28 cellular contexts compared by ENCODE assay signal in genomic region chr14:100488057-100488456, GRCh38.
DNase-seq lines count a peak whose midpoint lies in the region; ATAC-seq and TF ChIP-seq lines count a peak whose summit lies in the region.
"Had no signal": no experiment of that assay in that cellular context is flagged by ENCODE, and none has a peak within 500 bp of the region (broad histone marks: within the 10 kb centered on the region; RNA-seq: fewer than 3 reads in every experiment).

No MANE protein-coding gene starts in this region.

- 93% methylated on average over 7 of the region's 7 CpGs for WGBS in mammary epithelial cell (ENCODE audit: low coverage, missing lambda C conversion rate)

- peak; percentile 68 for DNase-seq in activated CD4-positive, alpha-beta T cell treated with anti-CD3 and anti-CD28 coated beads, Interleukin-2, amount 10 ng/mL, durations not matched to agents 24 days and 14 days
- no peak for DNase-seq in activated CD4-positive, alpha-beta T cell treated with anti-CD3 and anti-CD28 coated beads for 36 hours
- DNase-seq in COLO668 (lab: John Stamatoyannopoulos, UW; ENCODE audit: unreplicated experiment) (peak; percentile 67), NCI-H146 treated with DMSO at 0.1 percent for 48 hours (lab: John Stamatoyannopoulos, UW; ENCODE audit: unreplicated experiment) (peak; percentile 10), astrocyte of the spinal cord (ENCODE audit: low read depth, low spot score) (peak; percentile 38), pons (ENCODE audit: low spot score) (no peak), mammary epithelial cell (no peak)
- DNase-seq in stimulated activated naive B cell treated with anti-CD40 and anti-IgM and Interleukin-4, amounts not matched to agents 10 μg/mL and 1 μg/mL and 100 μg/mL, for 72 hours: no peak
- DNase-seq: activated CD4-positive, alpha-beta T cell treated with anti-CD3 and anti-CD28 coated beads, Interleukin-2, amount 50 U/mL, for 48 hours; activated T-cell treated with anti-CD3 and anti-CD28 coated beads, Interleukin-2, amount 50 U/mL, for 1 hour; aorta; C1 segment of cervical spinal cord; endodermal cell; esophagus squamous epithelium; gastrocnemius medialis; hypothalamus; NCI-H1930; NCI-H446; retina; T-helper 9 cell had no signal

- no peak overlapping the region for H3K4me3 Mint-ChIP-seq in activated CD4-positive, alpha-beta T cell treated with anti-CD3 and anti-CD28 coated beads, Interleukin-2, amount 10 ng/mL, durations not matched to agents 24 days and 14 days
- no peak overlapping the region for H3K4me3 Mint-ChIP-seq in activated CD4-positive, alpha-beta T cell treated with anti-CD3 and anti-CD28 coated beads for 36 hours
- no peak overlapping the region for H3K4me3 Mint-ChIP-seq in stimulated activated naive B cell treated with anti-CD40 and anti-IgM and Interleukin-4, amounts not matched to agents 10 μg/mL and 1 μg/mL and 100 μg/mL, for 72 hours
- H3K4me3 Mint-ChIP-seq: activated naive CD4-positive, alpha-beta T cell treated with anti-CD3 and anti-CD28 coated beads, Interleukin-2, amount 50 U/mL, for 24 hours; endodermal cell; nephron; stimulated activated effector memory CD8-positive, alpha-beta T cell treated with anti-CD3 and anti-CD28 coated beads, Interleukin-12 subunit alpha, Interleukin-12 subunit beta, amount 100 ng/mL, for 72 hours had no signal

- no peak overlapping the region for H3K9ac ChIP-seq in mammary epithelial cell (ENCODE audit: insufficient read depth, low read length)

- no peaks in the 10 kb centered on the region for H3K9me3 ChIP-seq in mammary epithelial cell (replicated peaks; ENCODE audit: insufficient read depth, low read length)
- H3K9me3 ChIP-seq: esophagus squamous epithelium, gastrocnemius medialis, thoracic aorta, vagina had no signal

- TF ChIP-seq CTCF in astrocyte of the spinal cord (IDR thresholded peaks at IDR 0.05; ENCODE audit: low read depth, low read length) (no peak), mammary epithelial cell (conservative IDR thresholded peaks at IDR 0.05 in 1 of 2, IDR thresholded peaks at IDR 0.05 in 1 of 2; ENCODE audit: extremely low read depth in 1 of 2, insufficient read depth in 1 of 2, low read depth in 1 of 2, low read length in 2 of 2) (no peak)

- BruUV-seq in mammary epithelial cell (replicated peaks; lab: Mats Ljungman, UMichigan): no TSS peak

- POLR2A ChIA-PET in activated CD4-positive, alpha-beta T cell treated with anti-CD3 and anti-CD28 coated beads for 36 hours (lab: Charles Lee): no interaction called here

- no peaks in the 10 kb centered on the region for H4K20me1 ChIP-seq in mammary epithelial cell (ENCODE audit: insufficient read depth, low read length)

- H3K36me3 Mint-ChIP-seq in activated CD4-positive, alpha-beta T cell treated with anti-CD3 and anti-CD28 coated beads, Interleukin-2, amount 10 ng/mL, durations not matched to agents 24 days and 14 days (ENCODE audit: low read depth): no peaks in the 10 kb centered on the region
- peaks cover 14% of the 10 kb centered on the region for H3K36me3 Mint-ChIP-seq in activated CD4-positive, alpha-beta T cell treated with anti-CD3 and anti-CD28 coated beads for 36 hours (ENCODE audit: low read depth)
- H3K36me3 Mint-ChIP-seq in stimulated activated naive B cell treated with anti-CD40 and anti-IgM and Interleukin-4, amounts not matched to agents 10 μg/mL and 1 μg/mL and 100 μg/mL, for 72 hours: peaks cover 14 to 30% of the 10 kb centered on the region in 2 donors

- H3K4me1 ChIP-seq in mammary epithelial cell (ENCODE audit: insufficient read depth, low read length): no peaks in the 10 kb centered on the region
- H3K4me1 ChIP-seq: esophagus squamous epithelium, gastrocnemius medialis had no signal

- H3K36me3 ChIP-seq in mammary epithelial cell (ENCODE audit: insufficient read depth, low read length): no peaks in the 10 kb centered on the region
- H3K36me3 ChIP-seq: vagina had no signal

- no peaks in the 10 kb centered on the region for H3K79me2 ChIP-seq in mammary epithelial cell (ENCODE audit: insufficient read depth, low read length)

- in situ Hi-C loops in astrocyte of the spinal cord (cut with HindIII; ENCODE audit: low sequenced_read_pairs): no loop called here
- in situ Hi-C loops in mammary epithelial cell (cut with MboI; ENCODE audit: low sequenced_read_pairs in 2 of 2): no loop called here

- intact Hi-C loops in activated CD4-positive, alpha-beta T cell treated with anti-CD3 and anti-CD28 coated beads, Interleukin-2, amount 10 ng/mL, durations not matched to agents 24 days and 14 days (cut with micrococcal nuclease): no loop called here
- intact Hi-C loops in activated CD4-positive, alpha-beta T cell treated with anti-CD3 and anti-CD28 coated beads for 36 hours (cut with DNase I, micrococcal nuclease): no loop called here
- intact Hi-C loops in mammary epithelial cell (cut with micrococcal nuclease): no loop called here

- H3K27ac ChIP-seq in mammary epithelial cell (ENCODE audit: insufficient read depth, low read depth, low read length): no peak overlapping the region
- H3K27ac ChIP-seq: esophagus squamous epithelium, gastrocnemius medialis, HL-60, thoracic aorta, vagina had no signal

- H3K27me3 Mint-ChIP-seq in activated CD4-positive, alpha-beta T cell treated with anti-CD3 and anti-CD28 coated beads, Interleukin-2, amount 10 ng/mL, durations not matched to agents 24 days and 14 days: no peaks in the 10 kb centered on the region
- H3K27me3 Mint-ChIP-seq in activated CD4-positive, alpha-beta T cell treated with anti-CD3 and anti-CD28 coated beads for 36 hours: no peaks in the 10 kb centered on the region
- no peaks in the 10 kb centered on the region for H3K27me3 Mint-ChIP-seq in stimulated activated naive B cell treated with anti-CD40 and anti-IgM and Interleukin-4, amounts not matched to agents 10 μg/mL and 1 μg/mL and 100 μg/mL, for 72 hours
- H3K27me3 Mint-ChIP-seq: activated naive CD4-positive, alpha-beta T cell treated with anti-CD3 and anti-CD28 coated beads, Interleukin-2, amount 50 U/mL, for 24 hours had no signal

- H3K4me2 ChIP-seq in mammary epithelial cell (ENCODE audit: insufficient read depth, low read depth, low read length): no peak overlapping the region
- H3K4me2 ChIP-seq: smooth muscle cell had no signal

- H3K27ac Mint-ChIP-seq in activated CD4-positive, alpha-beta T cell treated with anti-CD3 and anti-CD28 coated beads, Interleukin-2, amount 10 ng/mL, durations not matched to agents 24 days and 14 days: no peak overlapping the region
- no peak overlapping the region for H3K27ac Mint-ChIP-seq in activated CD4-positive, alpha-beta T cell treated with anti-CD3 and anti-CD28 coated beads for 36 hours
- H3K27ac Mint-ChIP-seq in stimulated activated naive B cell treated with anti-CD40 and anti-IgM and Interleukin-4, amounts not matched to agents 10 μg/mL and 1 μg/mL and 100 μg/mL, for 72 hours: no peak overlapping the region
- H3K27ac Mint-ChIP-seq: activated naive CD4-positive, alpha-beta T cell treated with anti-CD3 and anti-CD28 coated beads, Interleukin-2, amount 50 U/mL, for 24 hours; endodermal cell; nephron; stimulated activated effector memory CD8-positive, alpha-beta T cell treated with anti-CD3 and anti-CD28 coated beads, Interleukin-12 subunit alpha, Interleukin-12 subunit beta, amount 100 ng/mL, for 72 hours had no signal

- no peak overlapping the region for H2AFZ ChIP-seq in mammary epithelial cell (ENCODE audit: low read depth, low read length)

- ATAC-seq in activated CD4-positive, alpha-beta T cell treated with anti-CD3 and anti-CD28 coated beads for 36 hours: no peak
- ATAC-seq in stimulated activated naive B cell treated with anti-CD40 and anti-IgM and Interleukin-4, amounts not matched to agents 10 μg/mL and 1 μg/mL and 100 μg/mL, for 72 hours (replicated peaks): no peak
- ATAC-seq: gastrocnemius medialis, HCT116 had no signal

- H3K4me3 ChIP-seq in astrocyte of the spinal cord (ENCODE audit: low read depth, low read length) (no peak overlapping the region), mammary epithelial cell (replicated peaks in 1 of 3; ENCODE audit: insufficient read depth in 1 of 3, low read depth in 2 of 3, low read length in 3 of 3) (no peak overlapping the region)
- H3K4me3 ChIP-seq: esophagus squamous epithelium, gastrocnemius medialis, smooth muscle cell, thoracic aorta, vagina had no signal

- CTCF ChIA-PET in activated CD4-positive, alpha-beta T cell treated with anti-CD3 and anti-CD28 coated beads for 36 hours (lab: Charles Lee): interaction anchor here (0.6 to 1.1 kb wide), 2 partner anchors 10 to 71 kb away, joined by 3 read pairs; no protein-coding TSS in a partner anchor
- CTCF ChIA-PET in mammary epithelial cell (lab: Charles Lee; ENCODE audit: low non-redundant PET): no interaction called here

- H3K27me3 ChIP-seq in mammary epithelial cell (ENCODE audit: insufficient read depth, low read length): no peaks in the 10 kb centered on the region
- H3K27me3 ChIP-seq: esophagus squamous epithelium, gastrocnemius medialis, vagina had no signal

- H3K4me1 Mint-ChIP-seq in activated CD4-positive, alpha-beta T cell treated with anti-CD3 and anti-CD28 coated beads, Interleukin-2, amount 10 ng/mL, durations not matched to agents 24 days and 14 days: peaks cover 22% of the 10 kb centered on the region
- peaks cover 21% of the 10 kb centered on the region for H3K4me1 Mint-ChIP-seq in activated CD4-positive, alpha-beta T cell treated with anti-CD3 and anti-CD28 coated beads for 36 hours
- H3K4me1 Mint-ChIP-seq in stimulated activated naive B cell treated with anti-CD40 and anti-IgM and Interleukin-4, amounts not matched to agents 10 μg/mL and 1 μg/mL and 100 μg/mL, for 72 hours: peaks cover 13 to 16% of the 10 kb centered on the region in 2 donors

- H3K9me3 Mint-ChIP-seq in activated CD4-positive, alpha-beta T cell treated with anti-CD3 and anti-CD28 coated beads, Interleukin-2, amount 10 ng/mL, durations not matched to agents 24 days and 14 days: no peaks in the 10 kb centered on the region
- H3K9me3 Mint-ChIP-seq in activated CD4-positive, alpha-beta T cell treated with anti-CD3 and anti-CD28 coated beads for 36 hours (ENCODE audit: low read depth): no peaks in the 10 kb centered on the region
- H3K9me3 Mint-ChIP-seq in stimulated activated naive B cell treated with anti-CD40 and anti-IgM and Interleukin-4, amounts not matched to agents 10 μg/mL and 1 μg/mL and 100 μg/mL, for 72 hours: peaks cover 0 to 4% of the 10 kb centered on the region in 2 donors
- H3K9me3 Mint-ChIP-seq: activated naive CD4-positive, alpha-beta T cell treated with anti-CD3 and anti-CD28 coated beads, Interleukin-2, amount 50 U/mL, for 24 hours; endodermal cell; nephron; stimulated activated effector memory CD8-positive, alpha-beta T cell treated with anti-CD3 and anti-CD28 coated beads, Interleukin-12 subunit alpha, Interleukin-12 subunit beta, amount 100 ng/mL, for 72 hours had no signal

- dilution Hi-C loops in mammary epithelial cell (cut with HindIII; ENCODE audit: low sequenced_read_pairs): loop anchor here (5.0 kb wide), 2 partner anchors 36 to 39 kb away; no protein-coding TSS in a partner anchor

Comparison
In these comparisons a context has a peak if more than half of its experiments do, and no peak if none do; other contexts are left out.
1. DNase-seq: peak in activated CD4-positive, alpha-beta T cell treated with anti-CD3 and anti-CD28 coated beads, Interleukin-2, amount 10 ng/mL, durations not matched to agents 24 days and 14 days (single experiment), COLO668 (single experiment), NCI-H146 treated with DMSO at 0.1 percent for 48 hours (single experiment) and astrocyte of the spinal cord (single experiment); none in activated CD4-positive, alpha-beta T cell treated with anti-CD3 and anti-CD28 coated beads for 36 hours (single experiment), stimulated activated naive B cell treated with anti-CD40 and anti-IgM and Interleukin-4, amounts not matched to agents 10 μg/mL and 1 μg/mL and 100 μg/mL, for 72 hours (single experiment), pons (single experiment) and mammary epithelial cell (single experiment).